Comparison of ENCODE assay signal across 8 cellular contexts in genomic region chr12:38721611-38722252, GRCh38.
"Had no signal": no experiment of that assay in that cellular context is flagged by ENCODE, and none has a peak within 500 bp of the region (broad histone marks: within the 10 kb centered on the region; RNA-seq: fewer than 3 reads in every experiment).

No MANE protein-coding gene starts in this region.

- H3K36me3 Mint-ChIP-seq: IgD-negative memory B cell had no signal

- H3K27me3 Mint-ChIP-seq: IgD-negative memory B cell had no signal

- H3K27ac Mint-ChIP-seq: HFFc6, IgD-negative memory B cell had no signal

- DNase-seq: GM23248, GOT3, H7, HFFc6, KBM-7 had no signal

- H3K4me1 ChIP-seq: HAP-1 had no signal

- H3K4me3 ChIP-seq: GM23248, HAP-1 had no signal

- H3K4me1 Mint-ChIP-seq: IgD-negative memory B cell had no signal

- H3K27ac ChIP-seq: GM23248, HL-60 had no signal

- H3K4me3 Mint-ChIP-seq: HFFc6, IgD-negative memory B cell had no signal
